Comparison of ENCODE assay signal across 16 cellular contexts in the genomic region with DNA sequence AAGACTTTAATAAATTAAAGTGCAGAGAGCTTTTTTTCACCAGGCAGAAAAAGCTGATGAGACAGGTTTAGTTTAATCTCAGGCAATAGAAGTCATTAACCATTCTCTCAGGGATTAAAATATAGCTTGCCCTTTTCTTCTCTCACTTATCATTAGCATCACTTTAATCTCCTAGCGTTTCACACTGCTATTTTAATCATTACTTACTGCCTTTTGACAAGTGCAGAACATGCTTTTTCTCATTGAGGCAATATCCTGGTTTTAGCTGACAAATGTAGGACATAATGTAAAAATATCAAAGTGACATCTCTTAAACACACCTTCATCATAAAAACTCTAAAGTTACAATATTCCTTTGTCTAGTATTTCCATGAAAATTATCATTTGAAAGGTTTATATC.
A peak's percentile ranks its signal among the peaks of the same experiment; 100 is the strongest.
DNase-seq lines count a peak whose midpoint lies in the region; ATAC-seq and TF ChIP-seq lines count a peak whose summit lies in the region.
"Had no signal": no experiment of that assay in that cellular context is flagged by ENCODE, and none has a peak within 500 bp of the region (broad histone marks: within the 10 kb centered on the region; RNA-seq: fewer than 3 reads in every experiment).

No MANE protein-coding gene starts in this region.

- H3K4me3 ChIP-seq in WERI-Rb-1 (ENCODE audit: low read depth, low read length), result no peak overlapping the region
- H3K4me3 ChIP-seq in retinal pigment epithelial cell (ENCODE audit: low read length), result no peak overlapping the region
- H3K4me3 ChIP-seq: BLaER1 treated with 17β-estradiol and CSF1 and Interleukin-3, amounts not matched to agents 10 nM and 100 nM had no signal

- CTCF ChIA-PET in HEK293T (lab: Yijun Ruan, JAX), result no interaction called here
- CTCF ChIA-PET in activated CD8-positive, alpha-beta memory T cell treated with anti-CD3 and anti-CD28 coated beads, Interleukin-2, amount 10 ng/mL, durations not matched to agents 7 days and 5 days (lab: Charles Lee), result no interaction called here

- DNase-seq in HEK293T (ENCODE audit: extremely low spot score), result no peak
- no peak for DNase-seq in WERI-Rb-1
- DNase-seq in mesothelial cell of epicardium (ENCODE audit: low spot score in 2 of 2, unreplicated experiment in 2 of 2), result no peak
- DNase-seq in retinal pigment epithelial cell (ENCODE audit: low read depth), result peak; percentile 89
- no peak for DNase-seq in activated CD8-positive, alpha-beta memory T cell treated with anti-CD3 and anti-CD28 coated beads, Interleukin-2, amount 10 ng/mL, durations not matched to agents 7 days and 5 days
- no peak for DNase-seq in GOT3 (lab: John Stamatoyannopoulos, UW)
- DNase-seq in NCI-H187 treated with DMSO at 0.1 percent for 48 hours (lab: John Stamatoyannopoulos, UW), result no peak
- DNase-seq: Calu3; CD4-positive, CD25-positive, alpha-beta regulatory T cell; DMS53; GF-D8; IMR-90; KBM-7 had no signal

- H3K4me1 Mint-ChIP-seq in mesothelial cell of epicardium, result peaks cover 76% of the 10 kb centered on the region
- no peaks in the 10 kb centered on the region for H3K4me1 Mint-ChIP-seq in activated CD8-positive, alpha-beta memory T cell treated with anti-CD3 and anti-CD28 coated beads, Interleukin-2, amount 10 ng/mL, durations not matched to agents 7 days and 5 days
- H3K4me1 Mint-ChIP-seq: CD4-positive, CD25-positive, alpha-beta regulatory T cell had no signal

- peak overlapping the region; percentile 73 for H3K27ac Mint-ChIP-seq in mesothelial cell of epicardium
- no peak overlapping the region for H3K27ac Mint-ChIP-seq in activated CD8-positive, alpha-beta memory T cell treated with anti-CD3 and anti-CD28 coated beads, Interleukin-2, amount 10 ng/mL, durations not matched to agents 7 days and 5 days
- H3K27ac Mint-ChIP-seq: CD4-positive, CD25-positive, alpha-beta regulatory T cell had no signal

- no peaks in the 10 kb centered on the region for H3K9me3 Mint-ChIP-seq in mesothelial cell of epicardium
- no peaks in the 10 kb centered on the region for H3K9me3 Mint-ChIP-seq in activated CD8-positive, alpha-beta memory T cell treated with anti-CD3 and anti-CD28 coated beads, Interleukin-2, amount 10 ng/mL, durations not matched to agents 7 days and 5 days (ENCODE audit: low read depth)

- no peaks in the 10 kb centered on the region for H3K27me3 Mint-ChIP-seq in mesothelial cell of epicardium (ENCODE audit: low read depth)
- no peaks in the 10 kb centered on the region for H3K27me3 Mint-ChIP-seq in activated CD8-positive, alpha-beta memory T cell treated with anti-CD3 and anti-CD28 coated beads, Interleukin-2, amount 10 ng/mL, durations not matched to agents 7 days and 5 days
- H3K27me3 Mint-ChIP-seq: CD4-positive, CD25-positive, alpha-beta regulatory T cell had no signal

- no peak for ATAC-seq in GM19035 (IDR thresholded peaks at IDR 0.05; ENCODE audit: unreplicated experiment)
- no peak for ATAC-seq in activated CD8-positive, alpha-beta memory T cell treated with anti-CD3 and anti-CD28 coated beads, Interleukin-2, amount 10 ng/mL, durations not matched to agents 7 days and 5 days
- ATAC-seq: HCT116 had no signal

- H3K36me3 Mint-ChIP-seq in mesothelial cell of epicardium, result peaks cover 2% of the 10 kb centered on the region
- no peaks in the 10 kb centered on the region for H3K36me3 Mint-ChIP-seq in activated CD8-positive, alpha-beta memory T cell treated with anti-CD3 and anti-CD28 coated beads, Interleukin-2, amount 10 ng/mL, durations not matched to agents 7 days and 5 days
- H3K36me3 Mint-ChIP-seq: CD4-positive, CD25-positive, alpha-beta regulatory T cell had no signal

- H3K27me3 ChIP-seq in WERI-Rb-1 (ENCODE audit: insufficient read depth, low read depth, severe bottlenecking), result no peaks in the 10 kb centered on the region
- H3K27me3 ChIP-seq: BLaER1 treated with 17β-estradiol and CSF1 and Interleukin-3, amounts not matched to agents 10 nM and 100 nM had no signal

- no peaks in the 10 kb centered on the region for H3K9me3 ChIP-seq in WERI-Rb-1 (ENCODE audit: severe bottlenecking)
- H3K9me3 ChIP-seq: BLaER1 treated with 17β-estradiol and CSF1 and Interleukin-3, amounts not matched to agents 10 nM and 100 nM had no signal

- POLR2A ChIA-PET in HEK293T (lab: Yijun Ruan, JAX), result no interaction called here

- no peaks in the 10 kb centered on the region for H3K36me3 ChIP-seq in WERI-Rb-1
- H3K36me3 ChIP-seq: BLaER1 treated with 17β-estradiol and CSF1 and Interleukin-3, amounts not matched to agents 10 nM and 100 nM had no signal

- H3K4me3 Mint-ChIP-seq in mesothelial cell of epicardium, result no peak overlapping the region
- H3K4me3 Mint-ChIP-seq in activated CD8-positive, alpha-beta memory T cell treated with anti-CD3 and anti-CD28 coated beads, Interleukin-2, amount 10 ng/mL, durations not matched to agents 7 days and 5 days, result no peak overlapping the region
- H3K4me3 Mint-ChIP-seq: CD4-positive, CD25-positive, alpha-beta regulatory T cell had no signal

- TF ChIP-seq CTCF in WERI-Rb-1 (IDR thresholded peaks at IDR 0.05; ENCODE audit: low read depth, low read length) (no peak), mesothelial cell of epicardium (IDR thresholded peaks at IDR 0.05; ENCODE audit: unreplicated experiment) (no peak), retinal pigment epithelial cell (conservative IDR thresholded peaks at IDR 0.05; ENCODE audit: low read depth, low read length) (no peak)

- H3K27ac ChIP-seq in WERI-Rb-1, result peak overlapping the region; percentile 39
- H3K27ac ChIP-seq: BLaER1 treated with 17β-estradiol and CSF1 and Interleukin-3, amounts not matched to agents 10 nM and 100 nM had no signal

TF ChIP-seq in HEK293T, 16 proteins besides CTCF, POLR2A, EP300 and RAD21:
- no peak for TF ChIP-seq FOXM1 (IDR thresholded peaks at IDR 0.05; ENCODE audit: borderline replicate concordance)
- TF ChIP-seq, protein P1, sequence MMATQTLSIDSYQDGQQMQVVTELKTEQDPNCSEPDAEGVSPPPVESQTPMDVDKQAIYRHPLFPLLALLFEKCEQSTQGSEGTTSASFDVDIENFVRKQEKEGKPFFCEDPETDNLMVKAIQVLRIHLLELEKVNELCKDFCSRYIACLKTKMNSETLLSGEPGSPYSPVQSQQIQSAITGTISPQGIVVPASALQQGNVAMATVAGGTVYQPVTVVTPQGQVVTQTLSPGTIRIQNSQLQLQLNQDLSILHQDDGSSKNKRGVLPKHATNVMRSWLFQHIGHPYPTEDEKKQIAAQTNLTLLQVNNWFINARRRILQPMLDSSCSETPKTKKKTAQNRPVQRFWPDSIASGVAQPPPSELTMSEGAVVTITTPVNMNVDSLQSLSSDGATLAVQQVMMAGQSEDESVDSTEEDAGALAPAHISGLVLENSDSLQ (IDR thresholded peaks at IDR 0.05), result 0 out of 2 replicates have a peak, but pooled peaks have one; percentile 1
